In genomic region chr9:97470076-97470475, GRCh38 we compare ENCODE assay signal across 11 cellular contexts. TPM values are rescaled to one million over a fixed set of nuclear protein-coding genes. Genes with fewer than 3 reads are reported as not detected.
DNase-seq lines count a peak whose midpoint lies in the region; ATAC-seq, FAIRE-seq and TF ChIP-seq lines count a peak whose summit lies in the region.
"Had no signal": no experiment of that assay in that cellular context is flagged by ENCODE, and none has a peak within 500 bp of the region (broad histone marks: within the 10 kb centered on the region; RNA-seq: fewer than 3 reads in every experiment).

No MANE protein-coding gene starts in this region.

- no peaks in the 10 kb centered on the region for H3K27me3 ChIP-seq in mammary epithelial cell (ENCODE audit: insufficient read depth, low read length)

- WGBS in mammary epithelial cell (ENCODE audit: low coverage, missing lambda C conversion rate) = 83% methylated on average over 2 of the region's 2 CpGs

- no peak overlapping the region for H3K4me3 ChIP-seq in mammary epithelial cell (replicated peaks in 1 of 3; ENCODE audit: insufficient read depth in 1 of 3, low read depth in 2 of 3, low read length in 3 of 3)

- TF ChIP-seq EP300 in Ishikawa (IDR thresholded peaks at IDR 0.05; ENCODE audit: borderline replicate concordance) = no peak

- H3K4me2 ChIP-seq in mammary epithelial cell (ENCODE audit: insufficient read depth, low read depth, low read length) = no peak overlapping the region

- intact Hi-C loops in mammary epithelial cell (cut with micrococcal nuclease) = no loop called here

- H3K36me3 ChIP-seq in mammary epithelial cell (ENCODE audit: insufficient read depth, low read length) = no peaks in the 10 kb centered on the region

- ATAC-seq in left lobe of liver (peak; percentile 70), HG02852 (IDR thresholded peaks at IDR 0.05; ENCODE audit: unreplicated experiment) (no peak), GM21447 (IDR thresholded peaks at IDR 0.05; ENCODE audit: unreplicated experiment) (no peak)

- FAIRE-seq in D721Med (lab: Jason Lieb, UNC) = no peak

- no peaks in the 10 kb centered on the region for H3K9me3 ChIP-seq in mammary epithelial cell (replicated peaks; ENCODE audit: insufficient read depth, low read length)

- no peak overlapping the region for H3K27ac ChIP-seq in mammary epithelial cell (ENCODE audit: insufficient read depth, low read depth, low read length)

- no peak overlapping the region for H3K9ac ChIP-seq in mammary epithelial cell (ENCODE audit: insufficient read depth, low read length)

- dilution Hi-C loops in mammary epithelial cell (cut with HindIII; ENCODE audit: low sequenced_read_pairs) = no loop called here

- no TSS peak for BruUV-seq in mammary epithelial cell (replicated peaks; lab: Mats Ljungman, UMichigan)

- in situ Hi-C loops in mammary epithelial cell (cut with MboI; ENCODE audit: low sequenced_read_pairs in 2 of 2) = no loop called here

- CTCF ChIA-PET in mammary epithelial cell (lab: Charles Lee; ENCODE audit: low non-redundant PET) = no interaction called here

- TF ChIP-seq CTCF in D721Med (IDR thresholded peaks at IDR 0.05; ENCODE audit: insufficient read depth, missing control alignments) = peak; percentile 14
- TF ChIP-seq CTCF in mammary epithelial cell (conservative IDR thresholded peaks at IDR 0.05 in 1 of 2, IDR thresholded peaks at IDR 0.05 in 1 of 2; ENCODE audit: extremely low read depth in 1 of 2, insufficient read depth in 1 of 2, low read depth in 1 of 2, low read length in 2 of 2) = peak; percentile 16 to 46

- DNase-seq in D721Med (ENCODE audit: insufficient read length, low spot score) (no peak), mammary epithelial cell (no peak), left lobe of liver (ENCODE audit: low spot score) (peak; percentile 49), activated T-cell treated with anti-CD3 and anti-CD28 coated beads for 4 hours (no peak), NCI-H345 treated with DMSO at 0.1 percent for 48 hours (lab: John Stamatoyannopoulos, UW; ENCODE audit: unreplicated experiment) (no peak)
- DNase-seq: activated CD4-positive, alpha-beta T cell treated with anti-CD3 and anti-CD28 coated beads for 1 hour; DMS53; NCI-H524 treated with DMSO at 0.1 percent for 48 hours had no signal

- TF ChIP-seq RAD21 in Ishikawa (IDR thresholded peaks at IDR 0.05; ENCODE audit: low read depth) = peak; percentile 62

- no peaks in the 10 kb centered on the region for H3K4me1 ChIP-seq in mammary epithelial cell (ENCODE audit: insufficient read depth, low read length)

- H3K79me2 ChIP-seq in mammary epithelial cell (ENCODE audit: insufficient read depth, low read length) = no peaks in the 10 kb centered on the region

- no peaks in the 10 kb centered on the region for H4K20me1 ChIP-seq in mammary epithelial cell (ENCODE audit: insufficient read depth, low read length)

- H2AFZ ChIP-seq in mammary epithelial cell (ENCODE audit: low read depth, low read length) = no peak overlapping the region

TF ChIP-seq in Ishikawa, 13 proteins besides CTCF, POLR2A, EP300 and RAD21:
- no peak for TF ChIP-seq USF1 (IDR thresholded peaks at IDR 0.05)
- no peak for TF ChIP-seq CREB1 (IDR thresholded peaks at IDR 0.05; ENCODE audit: low read depth)
- TF ChIP-seq YY1 (IDR thresholded peaks at IDR 0.05; ENCODE audit: low read depth) = no peak
- no peak for TF ChIP-seq ZBTB7A (IDR thresholded peaks at IDR 0.05; ENCODE audit: low read depth)
TF ChIP-seq in Ishikawa: peak in this region for 0.

RNA-seq across cellular contexts. Expression of gene TMOD1, which starts 31.4 kb away (rescaled TPM):
- under 1 TPM in 1 of 2 donors, not detected in 1; 0.19 TPM for total RNA-seq in mammary epithelial cell
- 0.08 TPM for polyA plus RNA-seq in mammary epithelial cell
- polyA minus RNA-seq in mammary epithelial cell = not detected
- 10.6 TPM for total RNA-seq in left lobe of liver

RNA-seq across cellular contexts. Expression of gene TDRD7, which starts 58.2 kb away (rescaled TPM):
- 1 to 10 TPM; 8.5 to 8.9 TPM for total RNA-seq in mammary epithelial cell
- 5.7 TPM for polyA plus RNA-seq in mammary epithelial cell
- polyA minus RNA-seq in mammary epithelial cell = 16.4 TPM
- 4.1 TPM for total RNA-seq in left lobe of liver
